24 cellular contexts compared by ENCODE assay signal in genomic region chr16:10571354-10571753, GRCh38. TPM values are rescaled to one million over a fixed set of nuclear protein-coding genes. Genes with fewer than 3 reads are reported as not detected.
DNase-seq lines count a peak whose midpoint lies in the region; ATAC-seq, FAIRE-seq and TF ChIP-seq lines count a peak whose summit lies in the region.
"Had no signal": no experiment of that assay in that cellular context is flagged by ENCODE, and none has a peak within 500 bp of the region (broad histone marks: within the 10 kb centered on the region; RNA-seq: fewer than 3 reads in every experiment).

No MANE protein-coding gene starts in this region.

- intact Hi-C loops in lower lobe of right lung (cut with DNase I) (no loop called here), upper lobe of right lung (cut with DNase I) (no loop called here)

- DNase-seq in M059J (ENCODE audit: low read depth) (peak; percentile 36), astrocyte (ENCODE audit: low read depth) (no peak), lower lobe of right lung (no peak), upper lobe of right lung (no peak), HEK293T (ENCODE audit: extremely low spot score) (no peak)
- DNase-seq in activated CD8-positive, alpha-beta memory T cell treated with anti-CD3 and anti-CD28 coated beads, Interleukin-2, amount 50 U/mL, for 4 hours: no peak
- DNase-seq: ACHN; CD4-positive, alpha-beta memory T cell; DND-41; KBM-7; NCI-H1092 treated with DMSO at 0.1 percent for 48 hours; NCI-H1436 treated with DMSO at 0.1 percent for 48 hours; NCI-H2029; NCI-H2227 treated with DMSO at 0.1 percent for 48 hours; NCI-H524; NCI-H774; NK-92 treated with Interleukin-12 subunit alpha and Interleukin-12 subunit beta, amount 100 ng/mL, for 24 hours; Peyer's patch had no signal

- CTCF ChIA-PET in HEK293T (lab: Yijun Ruan, JAX): no interaction called here

- no peak overlapping the region for H3K4me3 Mint-ChIP-seq in astrocyte (ENCODE audit: unreplicated experiment)
- H3K4me3 Mint-ChIP-seq: CD4-positive, alpha-beta memory T cell; GM23338 had no signal

- ATAC-seq in lower lobe of right lung (no peak), upper lobe of right lung (no peak), HG02798 (IDR thresholded peaks at IDR 0.05; ENCODE audit: poor library complexity, unreplicated experiment) (no peak)
- ATAC-seq: GM12878, GM23338 had no signal

- H2AFZ ChIP-seq in astrocyte (ENCODE audit: low read depth, low read length): no peak overlapping the region
- H2AFZ ChIP-seq: GM23338 had no signal

- H3K36me3 ChIP-seq in astrocyte (ENCODE audit: insufficient read depth, low read length) (no peaks in the 10 kb centered on the region), lower lobe of right lung (peaks cover 26% of the 10 kb centered on the region), upper lobe of right lung (no peaks in the 10 kb centered on the region)
- H3K36me3 ChIP-seq: BLaER1 treated with 17β-estradiol and CSF1 and Interleukin-3, amounts not matched to agents 10 nM and 100 nM; HAP-1; Peyer's patch; SJSA1 had no signal

- H3K79me2 ChIP-seq in astrocyte (ENCODE audit: insufficient read depth, low read length): peaks cover 17% of the 10 kb centered on the region

- no peak for FAIRE-seq in astrocyte (lab: Jason Lieb, UNC)
- FAIRE-seq: GM12878 had no signal

- TF ChIP-seq CTCF in astrocyte (IDR thresholded peaks at IDR 0.05; ENCODE audit: insufficient read depth, low read depth, low read length) (no peak), lower lobe of right lung (IDR thresholded peaks at IDR 0.05) (no peak), upper lobe of right lung (IDR thresholded peaks at IDR 0.05) (no peak)

- peaks cover 4% of the 10 kb centered on the region for H3K4me1 Mint-ChIP-seq in astrocyte (ENCODE audit: low read depth, unreplicated experiment)
- H3K4me1 Mint-ChIP-seq: CD4-positive, alpha-beta memory T cell had no signal

- POLR2A ChIA-PET in HEK293T (lab: Yijun Ruan, JAX): no interaction called here

- H3K4me2 ChIP-seq in astrocyte (ENCODE audit: low read length): peak overlapping the region; percentile 2
- H3K4me2 ChIP-seq: GM23338 had no signal

- H3K4me3 ChIP-seq in astrocyte (ENCODE audit: insufficient read depth, low read depth, low read length) (no peak overlapping the region), lower lobe of right lung (no peak overlapping the region), upper lobe of right lung (no peak overlapping the region)
- H3K4me3 ChIP-seq: BLaER1 treated with 17β-estradiol and CSF1 and Interleukin-3, amounts not matched to agents 10 nM and 100 nM; GM12878; GM23338; HAP-1; Peyer's patch; SJSA1 had no signal

- no peak overlapping the region for H3K27ac Mint-ChIP-seq in astrocyte (ENCODE audit: unreplicated experiment)
- H3K27ac Mint-ChIP-seq: CD4-positive, alpha-beta memory T cell; GM23338 had no signal

- no peaks in the 10 kb centered on the region for H3K36me3 Mint-ChIP-seq in astrocyte (ENCODE audit: low read depth, unreplicated experiment)
- H3K36me3 Mint-ChIP-seq: CD4-positive, alpha-beta memory T cell had no signal

- peaks cover 4% of the 10 kb centered on the region for H3K27me3 Mint-ChIP-seq in astrocyte (ENCODE audit: low read depth, unreplicated experiment)

- H3K9ac ChIP-seq in astrocyte (ENCODE audit: low read length): no peak overlapping the region
- H3K9ac ChIP-seq: BLaER1 treated with 17β-estradiol and CSF1 and Interleukin-3, amounts not matched to agents 10 nM and 100 nM had no signal

- peaks cover 7% of the 10 kb centered on the region for H3K9me3 Mint-ChIP-seq in astrocyte (ENCODE audit: unreplicated experiment)
- H3K9me3 Mint-ChIP-seq: CD4-positive, alpha-beta memory T cell; GM23338 had no signal

- H3K9me3 ChIP-seq in astrocyte (ENCODE audit: insufficient read depth, low read depth, low read length): no peaks in the 10 kb centered on the region
- no peaks in the 10 kb centered on the region for H3K9me3 ChIP-seq in lower lobe of right lung
- H3K9me3 ChIP-seq in upper lobe of right lung: no peaks in the 10 kb centered on the region
- H3K9me3 ChIP-seq: BLaER1 treated with 17β-estradiol and CSF1 and Interleukin-3, amounts not matched to agents 10 nM and 100 nM; HAP-1; Peyer's patch; SJSA1 had no signal

- peaks cover 9% of the 10 kb centered on the region for H4K20me1 ChIP-seq in astrocyte (ENCODE audit: insufficient read depth, low read length)

- H3K27me3 ChIP-seq in astrocyte (ENCODE audit: insufficient read depth, low read length): no peaks in the 10 kb centered on the region
- no peaks in the 10 kb centered on the region for H3K27me3 ChIP-seq in lower lobe of right lung (ENCODE audit: low read depth)
- H3K27me3 ChIP-seq in upper lobe of right lung: no peaks in the 10 kb centered on the region
- H3K27me3 ChIP-seq: BLaER1 treated with 17β-estradiol and CSF1 and Interleukin-3, amounts not matched to agents 10 nM and 100 nM; Peyer's patch; SJSA1 had no signal

- H3K27ac ChIP-seq in astrocyte (ENCODE audit: low read depth, low read length): no peak overlapping the region
- peak overlapping the region; percentile 99 for H3K27ac ChIP-seq in lower lobe of right lung
- H3K27ac ChIP-seq in upper lobe of right lung: peak overlapping the region; percentile 36
- H3K27ac ChIP-seq: BLaER1 treated with 17β-estradiol and CSF1 and Interleukin-3, amounts not matched to agents 10 nM and 100 nM; Peyer's patch; SJSA1 had no signal

- H3K4me1 ChIP-seq in astrocyte (ENCODE audit: insufficient read depth, low read length) (peaks cover 13% of the 10 kb centered on the region), lower lobe of right lung (peaks cover 58% of the 10 kb centered on the region), upper lobe of right lung (peaks cover 22% of the 10 kb centered on the region)
- H3K4me1 ChIP-seq: HAP-1, SJSA1 had no signal

TF ChIP-seq in HEK293T, 16 proteins besides CTCF, POLR2A, EP300 and RAD21:
- no peak for TF ChIP-seq ELF4 (IDR thresholded peaks at IDR 0.05)
- TF ChIP-seq PKNOX1 (IDR thresholded peaks at IDR 0.05): no peak
- TF ChIP-seq NFRKB (IDR thresholded peaks at IDR 0.05): no peak
- TF ChIP-seq ZNF384 (IDR thresholded peaks at IDR 0.05): no peak
- no peak for TF ChIP-seq LEF1 (IDR thresholded peaks at IDR 0.05; ENCODE audit: borderline replicate concordance)
- no peak for TF ChIP-seq FOXK2 (IDR thresholded peaks at IDR 0.05)
- TF ChIP-seq TARDBP (IDR thresholded peaks at IDR 0.05): no peak
- TF ChIP-seq SUZ12 (IDR thresholded peaks at IDR 0.05): no peak
- TF ChIP-seq FOXA1 (IDR thresholded peaks at IDR 0.05): no peak
- no peak for TF ChIP-seq CTBP1 (IDR thresholded peaks at IDR 0.05; ENCODE audit: borderline replicate concordance)
- no peak for TF ChIP-seq ARNT (IDR thresholded peaks at IDR 0.05)
- no peak for TF ChIP-seq SP1 (IDR thresholded peaks at IDR 0.05)
- no peak for TF ChIP-seq BHLHE40 (IDR thresholded peaks at IDR 0.05; ENCODE audit: borderline replicate concordance)

RNA-seq across cellular contexts. Expression of gene EMP2, which starts 9.0 kb away (rescaled TPM):
- total RNA-seq in M059J (2014; rRNA removed; shearing (Covaris generic)): 28.0 and 55.4 TPM in 2 replicates
- total RNA-seq in astrocyte (1.7 and 2.3 TPM in 2 replicates), lower lobe of right lung (518 TPM), upper lobe of right lung (726 TPM)
- total RNA-seq: CD4-positive, alpha-beta memory T cell had no signal
